Comparison of ENCODE assay signal across 35 cellular contexts in the genomic region with DNA sequence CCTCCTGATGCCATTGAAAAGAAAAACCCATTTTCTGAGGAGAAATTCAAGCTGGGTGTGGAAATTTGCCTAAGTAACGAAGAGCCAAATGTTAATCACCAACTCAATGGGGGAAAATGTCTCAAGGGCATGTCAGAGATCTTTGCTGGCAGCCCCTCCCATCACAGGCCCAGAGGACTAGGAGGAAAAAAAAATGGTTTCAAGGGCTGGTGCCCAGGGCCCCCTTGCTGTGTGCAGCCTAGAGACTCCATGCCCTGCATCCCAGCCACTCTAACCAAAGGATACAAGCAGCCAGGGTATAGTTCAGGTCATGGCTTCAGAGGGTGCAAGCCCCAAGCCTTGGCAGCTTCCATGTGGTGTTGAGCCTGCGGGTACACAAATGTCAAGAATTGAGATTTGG.
"Had no signal": no experiment of that assay in that cellular context is flagged by ENCODE, and none has a peak within 500 bp of the region (broad histone marks: within the 10 kb centered on the region; RNA-seq: fewer than 3 reads in every experiment).

No MANE protein-coding gene starts in this region.

- DNase-seq: Kasumi-1, MG63, MM.1S, MV-4-11, NCI-H1048, NCI-H1092, NCI-H1092 treated with DMSO at 0.1 percent for 48 hours, NCI-H1105, NCI-H1417, NCI-H1417 treated with DMSO at 0.1 percent for 48 hours, NCI-H1436, NCI-H1436 treated with DMSO at 0.1 percent for 48 hours, NCI-H146, NCI-H1694, NCI-H1694 treated with DMSO at 0.1 percent for 48 hours, NCI-H187, NCI-H187 treated with DMSO at 0.1 percent for 48 hours, NCI-H1930, NCI-H2029, NCI-H2029 treated with DMSO at 0.1 percent for 48 hours, NCI-H2081, NCI-H2081 treated with DMSO at 0.1 percent for 48 hours, NCI-H2107, NCI-H2171, NCI-H2171 treated with DMSO at 0.1 percent for 48 hours, NCI-H2227 treated with DMSO at 0.1 percent for 48 hours, NCI-H226, NCI-H345, NCI-H446, NCI-H446 treated with DMSO at 0.1 percent for 48 hours, NCI-H510A, NCI-H510A treated with DMSO at 0.1 percent for 48 hours, NCI-H524, NCI-H524 treated with DMSO at 0.1 percent for 48 hours, NCI-H526 had no signal

- H3K4me3 ChIP-seq: MG63 had no signal

- H3K36me3 ChIP-seq: MG63 had no signal

- H3K27me3 ChIP-seq: MG63 had no signal
